ENCODE assay signal across 8 cellular contexts in genomic region chr17:75877752-75878173, GRCh38. TPM values are rescaled to one million over a fixed set of nuclear protein-coding genes. Genes with fewer than 3 reads are reported as not detected.
DNase-seq lines count a peak whose midpoint lies in the region; ATAC-seq and TF ChIP-seq lines count a peak whose summit lies in the region.

No MANE protein-coding gene starts in this region.

- H3K36me3 ChIP-seq in Panc1 (ENCODE audit: control insufficient read depth, insufficient read depth, low read length) (no peaks in the 10 kb centered on the region; the same call in 1 of the 2 replicates), neural progenitor cell (no peaks in the 10 kb centered on the region), tibial artery (peaks cover 9 to 25% (median 21%) of the 10 kb centered on the region in 3 donors)

- H3K4me1 ChIP-seq in Panc1 (ENCODE audit: control insufficient read depth, insufficient read depth, low read length), result peaks cover 28% of the 10 kb centered on the region
- H3K4me1 ChIP-seq in neural progenitor cell, result peaks cover 6% of the 10 kb centered on the region
- H3K4me1 ChIP-seq in tibial artery, result peaks cover 17 to 49% (median 45%) of the 10 kb centered on the region in 4 donors

- TF ChIP-seq CTCF in GM10266 (IDR thresholded peaks at IDR 0.05; ENCODE audit: control insufficient read depth, insufficient read depth, low read depth, missing control alignments) (peak; percentile 44), Panc1 (IDR thresholded peaks at IDR 0.05) (no peak; the same call in 1 of the 2 replicates), fibroblast of the aortic adventitia (IDR thresholded peaks at IDR 0.05; ENCODE audit: insufficient read depth, low read length) (peak; percentile 52), neural progenitor cell (IDR thresholded peaks at IDR 0.05) (peak; percentile 55), tibial artery (IDR thresholded peaks at IDR 0.05) (peak; percentile 39 to 60)

- no peak overlapping the region for H3K27ac Mint-ChIP-seq in neural progenitor cell

- intact Hi-C loops in Panc1 (cut with micrococcal nuclease; ENCODE audit: unreplicated experiment) (no loop called here), tibial artery (cut with DNase I; ENCODE audit: low total_unique reads) (no loop called here)

- CTCF ChIA-PET in Panc1 (lab: Charles Lee), result interaction anchor here (0.5 to 1.1 kb wide), 5 partner anchors 9 to 103 kb away, joined by 3 to 7 read pairs (median 4); no protein-coding TSS in a partner anchor

- no TSS peak for BruUV-seq in Panc1 (replicated peaks; lab: Mats Ljungman, UMichigan)

- H3K4me1 Mint-ChIP-seq in neural progenitor cell, result peaks cover 13% of the 10 kb centered on the region

- H3K27ac ChIP-seq in Panc1 (ENCODE audit: low read length) (peak overlapping the region; percentile 88), neural progenitor cell (no peak overlapping the region), tibial artery (peak overlapping the region; percentile 87 to 97)

- H3K27me3 ChIP-seq in Panc1 (ENCODE audit: control insufficient read depth, insufficient read depth, low read length) (no peaks in the 10 kb centered on the region), neural progenitor cell (peaks cover 53% of the 10 kb centered on the region), tibial artery (no peaks in the 10 kb centered on the region)

- H3K27me3 Mint-ChIP-seq in neural progenitor cell (ENCODE audit: insufficient read depth, low read depth), result peaks cover 46% of the 10 kb centered on the region

- no peaks in the 10 kb centered on the region for H3K36me3 Mint-ChIP-seq in neural progenitor cell

- H3K4me3 ChIP-seq in Panc1 (ENCODE audit: low read depth in 2 of 2, low read length in 2 of 2), result peak overlapping the region; percentile 76 to 82
- peak overlapping the region; percentile 93 for H3K4me3 ChIP-seq in fibroblast of the aortic adventitia (ENCODE audit: low read depth, low read length)
- H3K4me3 ChIP-seq in neural progenitor cell, result peak overlapping the region; percentile 24
- peak overlapping the region; percentile 64 to 79 for H3K4me3 ChIP-seq in tibial artery

- H3K4me3 Mint-ChIP-seq in neural progenitor cell, result peak overlapping the region; percentile 67

- POLR2A ChIA-PET in Panc1 (lab: Charles Lee), result interaction anchor here (0.6 to 2.8 kb wide), 4 partner anchors 12 to 101 kb away, joined by 3 to 16 read pairs (median 6); a partner anchor contains a TSS

- ATAC-seq in HG03354 (IDR thresholded peaks at IDR 0.05; ENCODE audit: poor library complexity, severe bottlenecking, unreplicated experiment), result peak; percentile 57
- ATAC-seq in Panc1, result peak; percentile 70
- no peak for ATAC-seq in GM18870 (IDR thresholded peaks at IDR 0.05; ENCODE audit: unreplicated experiment)

- peaks cover 24% of the 10 kb centered on the region for H3F3A ChIP-seq in neural progenitor cell (ENCODE audit: low read depth)

- H2AFZ ChIP-seq in neural progenitor cell (replicated peaks), result peak overlapping the region; percentile 52

- no peaks in the 10 kb centered on the region for H3K79me2 ChIP-seq in neural progenitor cell (ENCODE audit: low read depth)

- H4K20me1 ChIP-seq in neural progenitor cell (ENCODE audit: low read depth), result no peaks in the 10 kb centered on the region

- no peaks in the 10 kb centered on the region for H3K9me3 ChIP-seq in Panc1 (ENCODE audit: control insufficient read depth, insufficient read depth, low read depth, low read length)
- no peaks in the 10 kb centered on the region for H3K9me3 ChIP-seq in neural progenitor cell (ENCODE audit: low read depth)
- no peaks in the 10 kb centered on the region for H3K9me3 ChIP-seq in tibial artery

- in situ Hi-C loops in Panc1 (cut with HindIII; ENCODE audit: low pct_unique_long_range_greater_than_20kb, low sequenced_read_pairs), result no loop called here

- no peak overlapping the region for H3K9ac ChIP-seq in neural progenitor cell

- peak overlapping the region; percentile 80 for H3K4me2 ChIP-seq in neural progenitor cell

- peak; percentile 76 for DNase-seq in GM10266 (ENCODE audit: extremely low spot score)
- DNase-seq in Panc1 (ENCODE audit: low read depth, low spot score), result no peak
- peak; percentile 91 for DNase-seq in activated effector memory CD4-positive, alpha-beta T cell treated with anti-CD3 and anti-CD28 coated beads, Interleukin-2, amount 50 U/mL, for 16 hours
- DNase-seq in fibroblast of the aortic adventitia (ENCODE audit: low read depth), result peak; percentile 64
- peak; percentile 93 for DNase-seq in neural progenitor cell (ENCODE audit: low spot score)
- peak; percentile 61 to 82 for DNase-seq in tibial artery

- H3K9me3 Mint-ChIP-seq in neural progenitor cell, result no peaks in the 10 kb centered on the region

RNA-seq across cellular contexts. Expression of gene TRIM47, which starts 0.6 kb away (rescaled TPM):
- total RNA-seq in Panc1 (2021; ENCODE audit: unreplicated experiment) (125 TPM), fibroblast of the aortic adventitia (ENCODE audit: low replicate concordance) (14.9 and 20.9 TPM in 2 replicates), neural progenitor cell (ENCODE audit: low replicate concordance) (0.90 and 1.3 TPM in 2 replicates)
- 145 TPM for polyA plus RNA-seq in Panc1 (2012; ENCODE audit: insufficient read length)

RNA-seq across cellular contexts. Expression of gene TRIM65, which starts 19.0 kb away (rescaled TPM):
- 48.6 TPM for total RNA-seq in Panc1 (2021; ENCODE audit: unreplicated experiment)
- polyA plus RNA-seq in Panc1 (2012; ENCODE audit: insufficient read length), result 51.2 TPM
- 7.7 and 11.4 TPM in 2 replicates for total RNA-seq in fibroblast of the aortic adventitia (ENCODE audit: low replicate concordance)
- total RNA-seq in neural progenitor cell (ENCODE audit: low replicate concordance), result 17.2 and 36.3 TPM in 2 replicates

RNA-seq across cellular contexts. Expression of gene WBP2, which starts 22.6 kb away (rescaled TPM):
- total RNA-seq in Panc1 (2021; ENCODE audit: unreplicated experiment) (163 TPM), fibroblast of the aortic adventitia (ENCODE audit: low replicate concordance) (23.3 and 24.1 TPM in 2 replicates), neural progenitor cell (ENCODE audit: low replicate concordance) (20.9 and 23.8 TPM in 2 replicates)
- 195 TPM for polyA plus RNA-seq in Panc1 (2012; ENCODE audit: insufficient read length)

RNA-seq across cellular contexts. Expression of gene MRPL38, which starts 26.9 kb away (rescaled TPM):
- total RNA-seq in Panc1 (2021; ENCODE audit: unreplicated experiment), result 165 TPM
- polyA plus RNA-seq in Panc1 (2012; ENCODE audit: insufficient read length), result 180 TPM
- total RNA-seq in fibroblast of the aortic adventitia (ENCODE audit: low replicate concordance), result 27.0 and 39.2 TPM in 2 replicates
- 26.8 and 57.4 TPM in 2 replicates for total RNA-seq in neural progenitor cell (ENCODE audit: low replicate concordance)

RNA-seq across cellular contexts. Expression of gene UNC13D, which starts 33.6 kb away (rescaled TPM):
- 12.7 TPM for total RNA-seq in Panc1 (2021; ENCODE audit: unreplicated experiment)
- polyA plus RNA-seq in Panc1 (2012; ENCODE audit: insufficient read length), result 6.7 TPM
- total RNA-seq in fibroblast of the aortic adventitia (ENCODE audit: low replicate concordance), result 0.54 and 2.3 TPM in 2 replicates
- total RNA-seq in neural progenitor cell (ENCODE audit: low replicate concordance), result 0.09 and 0.96 TPM in 2 replicates

Comparison
In these comparisons a context has a peak if more than half of its experiments do, and no peak if none do; other contexts are left out.
1. H3K4me3 ChIP-seq: peak in every context shown above with its lines; median percentile 93 in fibroblast of the aortic adventitia; 79 in Panc1; 72 in tibial artery; 24 in neural progenitor cell.